In genomic region chr10:73076361-73077183, GRCh38 we compare ENCODE assay signal across 8 cellular contexts. TPM values are rescaled to one million over a fixed set of nuclear protein-coding genes. Genes with fewer than 3 reads are reported as not detected.
DNase-seq lines count a peak whose midpoint lies in the region; ATAC-seq, FAIRE-seq and TF ChIP-seq lines count a peak whose summit lies in the region.

No MANE protein-coding gene starts in this region.

- H3K4me1 ChIP-seq in endodermal cell (ENCODE audit: control insufficient read depth, insufficient read depth, low read length), result no peaks in the 10 kb centered on the region

- TF ChIP-seq CTCF in endodermal cell (conservative IDR thresholded peaks at IDR 0.05), result no peak

- POLR2A ChIA-PET in naive thymus-derived CD8-positive, alpha-beta T cell (lab: Charles Lee), result no interaction called here

- H3K36me3 Mint-ChIP-seq in endodermal cell (ENCODE audit: low read depth), result peaks cover 13% of the 10 kb centered on the region
- H3K36me3 Mint-ChIP-seq in naive thymus-derived CD8-positive, alpha-beta T cell, result peaks cover 0 to 25% (median 13%) of the 10 kb centered on the region in 3 donors

- no peaks in the 10 kb centered on the region for H3K9me3 ChIP-seq in endodermal cell (ENCODE audit: control insufficient read depth, low read length)

- H3K4me3 ChIP-seq in endodermal cell (ENCODE audit: low read length), result no peak overlapping the region

- H3K9ac ChIP-seq in endodermal cell (ENCODE audit: extremely low read depth, low read length, poor library complexity, severe bottlenecking), result no peak overlapping the region

- H3K27me3 Mint-ChIP-seq in endodermal cell (ENCODE audit: insufficient read depth), result no peaks in the 10 kb centered on the region
- H3K27me3 Mint-ChIP-seq in naive thymus-derived CD8-positive, alpha-beta T cell, result no peaks in the 10 kb centered on the region

- peak; percentile 38 for FAIRE-seq in RCC 7860 (lab: Jason Lieb, UNC)

- no peak overlapping the region for H3K4me3 Mint-ChIP-seq in endodermal cell
- H3K4me3 Mint-ChIP-seq in naive thymus-derived CD8-positive, alpha-beta T cell, result peak overlapping the region in 3 of 10 donors; percentile 34 to 53 (median 50)

- WGBS in endodermal cell (ENCODE audit: insufficient coverage in 1 of 2, insufficient read length in 1 of 2), 2 experiments, result 87 to 90% methylated on average over 5 to 6 of the region's 6 CpGs

- DNase-seq in DMS 273 (lab: John Stamatoyannopoulos, UW; ENCODE audit: unreplicated experiment) (peak; percentile 53), RCC 7860 (ENCODE audit: low spot score) (no peak), endodermal cell (no peak), D341Med (ENCODE audit: low spot score) (no peak), activated gamma-delta T cell treated with Interleukin-2 at 50 U/mL for 16 hours (no peak)
- no peak for DNase-seq in naive thymus-derived CD8-positive, alpha-beta T cell

- peak in 1 of 2 donors; percentile 23 for ATAC-seq in naive thymus-derived CD8-positive, alpha-beta T cell
- ATAC-seq in HG02973 (IDR thresholded peaks at IDR 0.05; ENCODE audit: unreplicated experiment) (no peak), GM18868 (IDR thresholded peaks at IDR 0.05; ENCODE audit: unreplicated experiment) (no peak)

- peaks cover 29% of the 10 kb centered on the region for H3K36me3 ChIP-seq in endodermal cell (ENCODE audit: control insufficient read depth, insufficient read depth, low read length)

- peak overlapping the region; percentile 37 for H3K27ac Mint-ChIP-seq in endodermal cell
- peak overlapping the region; percentile 21 to 83 (median 65) for H3K27ac Mint-ChIP-seq in naive thymus-derived CD8-positive, alpha-beta T cell

- no peaks in the 10 kb centered on the region for H3K9me3 Mint-ChIP-seq in endodermal cell
- no peaks in the 10 kb centered on the region for H3K9me3 Mint-ChIP-seq in naive thymus-derived CD8-positive, alpha-beta T cell

- H3K27me3 ChIP-seq in endodermal cell (ENCODE audit: control insufficient read depth, insufficient read depth, low read length, poor library complexity, severe bottlenecking), result no peaks in the 10 kb centered on the region

- no peak overlapping the region for H3K27ac ChIP-seq in endodermal cell (ENCODE audit: low read depth, low read length)

- H3K4me1 Mint-ChIP-seq in endodermal cell, result peaks cover 6% of the 10 kb centered on the region
- peaks cover 2 to 14% (median 10%) of the 10 kb centered on the region in 4 donors for H3K4me1 Mint-ChIP-seq in naive thymus-derived CD8-positive, alpha-beta T cell

RNA-seq across cellular contexts. Expression of gene P4HA1, which starts 20.1 kb away (rescaled TPM):
- 10 to 100 TPM; 45.1 to 46.9 TPM for total RNA-seq in endodermal cell
- polyA plus RNA-seq in endodermal cell (2013, experiment 1 of 2), result 74.3 TPM
- polyA plus RNA-seq in endodermal cell (2013, experiment 2 of 2), result 67.3 TPM
- total RNA-seq in naive thymus-derived CD8-positive, alpha-beta T cell, result 10 to 100 TPM; 16.0 to 16.6 TPM
- 10 to 100 TPM; 14.2 to 17.6 (median 14.4) TPM for polyA plus RNA-seq in naive thymus-derived CD8-positive, alpha-beta T cell

RNA-seq across cellular contexts. Expression of gene NUDT13, which starts 33.7 kb away (rescaled TPM):
- 1 to 10 TPM; 3.3 to 3.9 TPM for total RNA-seq in endodermal cell
- 1.3 TPM for polyA plus RNA-seq in endodermal cell (2013, experiment 1 of 2)
- polyA plus RNA-seq in endodermal cell (2013, experiment 2 of 2), result 1.4 TPM
- 1 to 10 TPM; 2.2 to 3.4 TPM for total RNA-seq in naive thymus-derived CD8-positive, alpha-beta T cell
- polyA plus RNA-seq in naive thymus-derived CD8-positive, alpha-beta T cell, result 1 to 10 TPM; 1.0 to 1.7 (median 1.3) TPM
